Comparison of ENCODE assay signal across 13 cellular contexts in the genomic region with DNA sequence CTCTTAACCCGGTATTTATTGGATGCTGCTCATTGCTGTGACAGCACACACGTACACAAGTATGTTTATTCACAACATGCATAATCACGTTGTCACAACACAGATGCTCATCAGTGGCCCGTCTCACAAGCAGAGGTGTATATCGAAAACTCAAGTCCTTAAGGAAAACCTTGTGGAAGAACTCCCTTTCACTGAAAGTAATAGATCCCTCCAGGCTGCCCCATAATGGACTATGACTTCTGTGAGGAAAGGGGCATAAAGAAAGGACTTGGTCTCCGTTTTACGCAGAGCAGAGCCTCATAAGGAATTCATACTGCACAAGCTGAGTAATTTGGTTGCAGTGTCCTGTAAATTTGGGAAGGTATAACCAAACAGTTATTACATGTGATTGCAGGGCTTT.
DNase-seq lines count a peak whose midpoint lies in the region; TF ChIP-seq lines count a peak whose summit lies in the region.
"Had no signal": no experiment of that assay in that cellular context is flagged by ENCODE, and none has a peak within 500 bp of the region (broad histone marks: within the 10 kb centered on the region; RNA-seq: fewer than 3 reads in every experiment).

No MANE protein-coding gene starts in this region.

- H3K9me3 ChIP-seq in H9 (ENCODE audit: control insufficient read depth, low read depth, low read length) (no peaks in the 10 kb centered on the region), vagina (no peaks in the 10 kb centered on the region)
- H3K9me3 ChIP-seq: BLaER1 treated with 17β-estradiol and CSF1 and Interleukin-3, amounts not matched to agents 10 nM and 100 nM had no signal

- peaks cover 7 to 9% of the 10 kb centered on the region in 2 experiments for H3K4me1 Mint-ChIP-seq in H9
- H3K4me1 Mint-ChIP-seq in progenitor cell of endocrine pancreas (ENCODE audit: low read depth): peaks cover 2% of the 10 kb centered on the region
- no peaks in the 10 kb centered on the region for H3K4me1 Mint-ChIP-seq in Calu3 (ENCODE audit: low read depth, unreplicated experiment)

- H3K4me2 ChIP-seq in H9 (ENCODE audit: insufficient read depth, insufficient read length, low read length): no peak overlapping the region
- H3K4me2 ChIP-seq: BLaER1 treated with 17β-estradiol and CSF1 and Interleukin-3, amounts not matched to agents 10 nM and 100 nM had no signal

- no peak overlapping the region for H2AK5ac ChIP-seq in H9 (ENCODE audit: insufficient read length, low read length)

- no peaks in the 10 kb centered on the region for H3K79me2 ChIP-seq in H9 (ENCODE audit: insufficient read depth, low read length)

- no peaks in the 10 kb centered on the region for H3K79me1 ChIP-seq in H9 (ENCODE audit: insufficient read depth, low read depth, low read length, poor library complexity, severe bottlenecking)

- H3K4me3 Mint-ChIP-seq in H9: no peak overlapping the region
- H3K4me3 Mint-ChIP-seq in progenitor cell of endocrine pancreas (ENCODE audit: low read depth): no peak overlapping the region
- H3K4me3 Mint-ChIP-seq in Calu3 (ENCODE audit: low read depth, unreplicated experiment): no peak overlapping the region
- H3K4me3 Mint-ChIP-seq: CD4-positive, alpha-beta T cell had no signal

- no peak overlapping the region for H3T11ph ChIP-seq in H9 (ENCODE audit: low read length)

- no peaks in the 10 kb centered on the region for H3K36me3 Mint-ChIP-seq in H9 (ENCODE audit: insufficient read depth in 1 of 3, low read depth in 3 of 3)
- no peaks in the 10 kb centered on the region for H3K36me3 Mint-ChIP-seq in progenitor cell of endocrine pancreas (ENCODE audit: insufficient read depth)
- H3K36me3 Mint-ChIP-seq in Calu3 (ENCODE audit: insufficient read depth, unreplicated experiment): no peaks in the 10 kb centered on the region

- TF ChIP-seq CTCF in H9 (conservative IDR thresholded peaks at IDR 0.05) (peak; percentile 46; the same call in 1 of the 3 replicates), progenitor cell of endocrine pancreas (IDR thresholded peaks at IDR 0.05; ENCODE audit: unreplicated experiment) (peak; percentile 7), Calu3 (IDR thresholded peaks at IDR 0.05; ENCODE audit: unreplicated experiment) (no peak), vagina (IDR thresholded peaks at IDR 0.05) (no peak)

- DNase-seq in NCI-H1694 treated with DMSO at 0.1 percent for 48 hours (lab: John Stamatoyannopoulos, UW) (peak; percentile 6), NCI-H1694 (lab: John Stamatoyannopoulos, UW) (no peak), H9 (no peak), OCI-M1 (lab: John Stamatoyannopoulos, UW) (peak; percentile 9), progenitor cell of endocrine pancreas (ENCODE audit: low spot score, unreplicated experiment) (no peak), Calu3 (no peak), vagina (ENCODE audit: extremely low spot score in 2 of 2) (no peak)
- DNase-seq: 8988T; ACHN; CD4-positive, alpha-beta T cell; DMS79 had no signal

- CTCF ChIA-PET in Calu3 (lab: Charles Lee): no interaction called here

- no peak overlapping the region for H3K27ac ChIP-seq in H9 (ENCODE audit: insufficient read length, low read depth, low read length)
- no peak overlapping the region for H3K27ac ChIP-seq in vagina
- H3K27ac ChIP-seq: BLaER1 treated with 17β-estradiol and CSF1 and Interleukin-3, amounts not matched to agents 10 nM and 100 nM had no signal

- H3K27me3 Mint-ChIP-seq in H9 (ENCODE audit: low read depth) (no peaks in the 10 kb centered on the region), progenitor cell of endocrine pancreas (peaks cover 29% of the 10 kb centered on the region), Calu3 (ENCODE audit: unreplicated experiment) (peaks cover 64% of the 10 kb centered on the region)
- H3K27me3 Mint-ChIP-seq: CD4-positive, alpha-beta T cell had no signal

- H3K4ac ChIP-seq in H9 (ENCODE audit: low read depth, low read length): no peak overlapping the region

- H2BK15ac ChIP-seq in H9 (ENCODE audit: low read depth, low read length): no peak overlapping the region

- no peak overlapping the region for H4K91ac ChIP-seq in H9 (ENCODE audit: insufficient read length, low read depth, low read length)

- H3K18ac ChIP-seq in H9 (ENCODE audit: insufficient read length, low read depth, low read length): no peak overlapping the region

- no peak overlapping the region for H2BK5ac ChIP-seq in H9 (ENCODE audit: insufficient read length, low read length)

- no peak overlapping the region for H2AFZ ChIP-seq in H9 (ENCODE audit: low read length)

- no peaks in the 10 kb centered on the region for H3K9me3 Mint-ChIP-seq in H9
- H3K9me3 Mint-ChIP-seq in progenitor cell of endocrine pancreas (ENCODE audit: low read depth): no peaks in the 10 kb centered on the region
- H3K9me3 Mint-ChIP-seq in Calu3 (ENCODE audit: low read depth, unreplicated experiment): no peaks in the 10 kb centered on the region

- H3K36me3 ChIP-seq in vagina: no peaks in the 10 kb centered on the region
- H3K36me3 ChIP-seq: BLaER1 treated with 17β-estradiol and CSF1 and Interleukin-3, amounts not matched to agents 10 nM and 100 nM had no signal

- no peaks in the 10 kb centered on the region for H4K20me1 ChIP-seq in H9 (ENCODE audit: control insufficient read depth, insufficient read depth, insufficient read length)
- H4K20me1 ChIP-seq: BLaER1 treated with 17β-estradiol and CSF1 and Interleukin-3, amounts not matched to agents 10 nM and 100 nM had no signal

- no CpG with 5 or more reads among the region's 7 CpGs for WGBS in H9 (ENCODE audit: extremely low coverage, insufficient read length, low lambda C conversion rate)

- no peak overlapping the region for H2BK20ac ChIP-seq in H9 (ENCODE audit: low read depth, low read length, poor library complexity, severe bottlenecking)

- no peak overlapping the region for H3K56ac ChIP-seq in H9 (ENCODE audit: insufficient read length, low read depth, low read length)

- no peak overlapping the region for H3K23ac ChIP-seq in H9 (ENCODE audit: insufficient read length, low read depth, low read length)

- H4K8ac ChIP-seq in H9 (replicated peaks; ENCODE audit: insufficient read length, low read depth, low read length): no peak overlapping the region

- no peaks in the 10 kb centered on the region for H3K27me3 ChIP-seq in H9 (ENCODE audit: insufficient read depth, low read length)
- H3K27me3 ChIP-seq in vagina: no peaks in the 10 kb centered on the region
- H3K27me3 ChIP-seq: BLaER1 treated with 17β-estradiol and CSF1 and Interleukin-3, amounts not matched to agents 10 nM and 100 nM had no signal

- H2BK12ac ChIP-seq in H9 (ENCODE audit: insufficient read length, low read depth, low read length): no peak overlapping the region

- no peak overlapping the region for H4K5ac ChIP-seq in H9 (ENCODE audit: insufficient read length, low read depth, low read length)

- TF ChIP-seq POLR2A in vagina (IDR thresholded peaks at IDR 0.05): no peak

- H3K14ac ChIP-seq in H9 (ENCODE audit: insufficient read depth, low read length): no peak overlapping the region

- intact Hi-C loops in Calu3 (cut with micrococcal nuclease; ENCODE audit: unreplicated experiment) (no loop called here), vagina (cut with DNase I) (no loop called here)

- H2BK120ac ChIP-seq in H9 (ENCODE audit: low read depth, low read length, poor library complexity, severe bottlenecking): no peak overlapping the region

- H3K23me2 ChIP-seq in H9 (ENCODE audit: insufficient read length, low read depth, low read length, poor library complexity, severe bottlenecking): no peaks in the 10 kb centered on the region

- no peak overlapping the region for H3K4me3 ChIP-seq in vagina
- H3K4me3 ChIP-seq: BLaER1 treated with 17β-estradiol and CSF1 and Interleukin-3, amounts not matched to agents 10 nM and 100 nM; GM12878 had no signal

- no peak overlapping the region for H3K27ac Mint-ChIP-seq in H9
- no peak overlapping the region for H3K27ac Mint-ChIP-seq in progenitor cell of endocrine pancreas
- H3K27ac Mint-ChIP-seq in Calu3 (ENCODE audit: unreplicated experiment): no peak overlapping the region
- H3K27ac Mint-ChIP-seq: CD4-positive, alpha-beta T cell had no signal

- H3K4me1 ChIP-seq in H9 (ENCODE audit: insufficient read depth, low read length): no peaks in the 10 kb centered on the region
- H3K4me1 ChIP-seq in vagina: no peaks in the 10 kb centered on the region
- H3K4me1 ChIP-seq: BLaER1 treated with 17β-estradiol and CSF1 and Interleukin-3, amounts not matched to agents 10 nM and 100 nM had no signal

- no peak overlapping the region for H3K9ac ChIP-seq in H9 (ENCODE audit: extremely low read depth, insufficient read length, low read length)
- H3K9ac ChIP-seq: BLaER1 treated with 17β-estradiol and CSF1 and Interleukin-3, amounts not matched to agents 10 nM and 100 nM had no signal

- no TSS peak for BruUV-seq in Calu3 (replicated peaks; lab: Mats Ljungman, UMichigan)

Comparison
In these comparisons a context has a peak if more than half of its experiments do, and no peak if none do; other contexts are left out.
1. DNase-seq: peak in NCI-H1694 treated with DMSO at 0.1 percent for 48 hours (single experiment) and OCI-M1 (single experiment); none in NCI-H1694 (single experiment), H9 (single experiment), progenitor cell of endocrine pancreas (single experiment), Calu3 (single experiment) and vagina (0 of 2).
2. CTCF ChIP-seq: peak in H9 (single experiment) and progenitor cell of endocrine pancreas (single experiment); none in Calu3 (single experiment) and vagina (0 of 3).